ENCODE assay signal across 5 cellular contexts in the genomic region with DNA sequence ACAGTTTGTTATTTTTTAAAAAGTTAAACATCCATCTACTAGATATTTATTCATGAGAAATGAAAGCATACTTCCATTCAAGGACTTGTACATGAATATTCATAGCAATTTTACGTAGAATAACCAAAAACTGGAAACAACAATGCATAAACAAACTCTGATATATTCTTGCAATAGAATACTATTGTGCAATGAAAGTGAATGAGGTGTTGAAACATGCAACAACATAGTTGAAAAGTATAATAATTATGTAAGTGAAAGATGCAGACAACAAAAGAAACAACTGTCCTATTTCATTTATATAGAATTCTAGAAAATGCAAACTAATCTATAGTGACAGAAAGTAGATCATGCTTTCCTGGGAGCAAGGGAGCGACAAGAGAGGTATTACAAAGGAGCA.
"Had no signal": no experiment of that assay in that cellular context is flagged by ENCODE, and none has a peak within 500 bp of the region (broad histone marks: within the 10 kb centered on the region; RNA-seq: fewer than 3 reads in every experiment).

No MANE protein-coding gene starts in this region.

- FAIRE-seq: HTR-8/SVneo had no signal

- H3K27ac ChIP-seq: HL-60, KMS-11 had no signal

- H3K4me2 ChIP-seq: KMS-11 had no signal

- H3K9ac ChIP-seq: KMS-11 had no signal

- DNase-seq: KBM-7, KG1 had no signal
